In genomic region chr18:73340135-73340934, GRCh38 we compare ENCODE assay signal across 11 cellular contexts.
DNase-seq lines count a peak whose midpoint lies in the region.
"Had no signal": no experiment of that assay in that cellular context is flagged by ENCODE, and none has a peak within 500 bp of the region (broad histone marks: within the 10 kb centered on the region; RNA-seq: fewer than 3 reads in every experiment).

No MANE protein-coding gene starts in this region.

- H3K79me2 ChIP-seq in ACC112 (ENCODE audit: control insufficient read depth, insufficient read depth, low read length, unreplicated experiment) (no peaks in the 10 kb centered on the region), GM23248 (ENCODE audit: insufficient read depth) (no peaks in the 10 kb centered on the region)

- peak overlapping the region; percentile 79 for H2AFZ ChIP-seq in ACC112 (ENCODE audit: low read length, unreplicated experiment)
- no peak overlapping the region for H2AFZ ChIP-seq in GM23248

- peaks cover 0 to 7% (median 0%) of the 10 kb centered on the region in 3 donors for H3K36me3 Mint-ChIP-seq in immature natural killer cell

- 36 to 38% methylated on average over 7 of the region's 7 CpGs for WGBS in GM23248 (ENCODE audit: low coverage in 1 of 2, low lambda C conversion rate in 2 of 2, missing lambda C conversion rate in 2 of 2), 2 experiments

- peak; percentile 37 for DNase-seq in GM23248
- DNase-seq in RPMI7951 (ENCODE audit: low read depth) = peak; percentile 40
- DNase-seq in iris pigment epithelial cell (ENCODE audit: low read depth) = peak; percentile 28
- DNase-seq in hepatic stellate cell (ENCODE audit: low spot score) = no peak
- no peak for DNase-seq in immature natural killer cell
- DNase-seq in Kasumi-1 (lab: John Stamatoyannopoulos, UW) = no peak
- DNase-seq in HPDE6-E6E7 (ENCODE audit: extremely low spot score) = no peak
- DNase-seq: activated naive CD4-positive, alpha-beta T cell treated with anti-CD3 and anti-CD28 coated beads, Interleukin-2, amount 50 U/mL, for 16 hours; effector memory CD8-positive, alpha-beta T cell had no signal

- H3K4me2 ChIP-seq in GM23248 (ENCODE audit: unreplicated experiment) = peak overlapping the region; percentile 43

- 0 out of 2 replicates have a peak, but pooled peaks cover 3% of the 10 kb centered on the region for H3F3A ChIP-seq in GM23248 (ENCODE audit: insufficient read depth)

- H3K9me3 Mint-ChIP-seq in immature natural killer cell = peaks cover 7 to 31% (median 12%) of the 10 kb centered on the region in 6 donors

- no peak overlapping the region for H3K4me3 Mint-ChIP-seq in immature natural killer cell
- H3K4me3 Mint-ChIP-seq: effector memory CD8-positive, alpha-beta T cell had no signal

- H3K36me3 ChIP-seq in ACC112 (ENCODE audit: insufficient read depth, low read length) = no peaks in the 10 kb centered on the region
- H3K36me3 ChIP-seq in GM23248 (ENCODE audit: low read depth) = no peaks in the 10 kb centered on the region
- H3K36me3 ChIP-seq: suprapubic skin had no signal

- H3K9me2 ChIP-seq in GM23248 (ENCODE audit: insufficient read depth) = no peaks in the 10 kb centered on the region

- in situ Hi-C loops in GM23248 (cut with MboI) = no loop called here

- peaks cover 0 to 2% (median 0%) of the 10 kb centered on the region in 3 donors for H3K27me3 Mint-ChIP-seq in immature natural killer cell (ENCODE audit: low read depth in 3 of 3)
- H3K27me3 Mint-ChIP-seq: effector memory CD8-positive, alpha-beta T cell had no signal

- no peaks in the 10 kb centered on the region for H3K9me3 ChIP-seq in GM23248 (ENCODE audit: low read depth)
- H3K9me3 ChIP-seq: suprapubic skin had no signal

- H3K27ac ChIP-seq in ACC112 (ENCODE audit: low read depth, low read length) (peak overlapping the region; percentile 52), GM23248 (no peak overlapping the region)
- H3K27ac ChIP-seq: suprapubic skin had no signal

- H3K4me3 ChIP-seq in ACC112 (ENCODE audit: low read depth, low read length) (peak overlapping the region; percentile 58), GM23248 (peak overlapping the region; percentile 33)
- H3K4me3 ChIP-seq: suprapubic skin had no signal

- no peak overlapping the region for H3K27ac Mint-ChIP-seq in immature natural killer cell
- H3K27ac Mint-ChIP-seq: effector memory CD8-positive, alpha-beta T cell had no signal

- no peaks in the 10 kb centered on the region for H3K4me1 Mint-ChIP-seq in immature natural killer cell

- H3K4me1 ChIP-seq in ACC112 (ENCODE audit: control insufficient read depth, insufficient read depth, low read length, unreplicated experiment) (peaks cover 14% of the 10 kb centered on the region), GM23248 (ENCODE audit: insufficient read depth) (peaks cover 14% of the 10 kb centered on the region)
- H3K4me1 ChIP-seq: suprapubic skin had no signal

- H3K9ac ChIP-seq in GM23248 = no peak overlapping the region

- H3K27me3 ChIP-seq in ACC112 (ENCODE audit: insufficient read depth, low read length) (no peaks in the 10 kb centered on the region), GM23248 (replicated peaks; ENCODE audit: insufficient read depth) (no peaks in the 10 kb centered on the region)
- H3K27me3 ChIP-seq: suprapubic skin had no signal

- no peaks in the 10 kb centered on the region for H4K20me1 ChIP-seq in GM23248 (ENCODE audit: insufficient read depth)

Comparison
In these comparisons a context has a peak if more than half of its experiments do, and no peak if none do; other contexts are left out.
1. DNase-seq: peak in GM23248 (single experiment), RPMI7951 (single experiment) and iris pigment epithelial cell (single experiment); none in hepatic stellate cell (single experiment), immature natural killer cell (0 of 3), Kasumi-1 (0 of 2) and HPDE6-E6E7 (single experiment).